17 cellular contexts compared by ENCODE assay signal in genomic region chr4:16229604-16230003, GRCh38.
"Had no signal": no experiment of that assay in that cellular context is flagged by ENCODE, and none has a peak within 500 bp of the region (broad histone marks: within the 10 kb centered on the region; RNA-seq: fewer than 3 reads in every experiment).

No MANE protein-coding gene starts in this region.

- H3K4me3 ChIP-seq: body of pancreas, esophagus squamous epithelium, suprapubic skin had no signal

- H3K36me3 ChIP-seq: esophagus squamous epithelium, suprapubic skin, WERI-Rb-1 had no signal

- H3K27ac Mint-ChIP-seq: effector memory CD8-positive, alpha-beta T cell; natural killer cell treated with Interleukin-12 subunit alpha and Interleukin-12 subunit beta and Interleukin-15 and Interleukin-18, amount 100 ng/mL, for 72 hours; progenitor cell of endocrine pancreas; T-helper 17 cell had no signal

- H3K27me3 ChIP-seq: body of pancreas, esophagus squamous epithelium, suprapubic skin had no signal

- H3K36me3 Mint-ChIP-seq: activated naive CD8-positive, alpha-beta T cell; natural killer cell treated with Interleukin-12 subunit alpha and Interleukin-12 subunit beta and Interleukin-15 and Interleukin-18, amount 100 ng/mL, for 72 hours had no signal

- H3K9me3 ChIP-seq: body of pancreas, esophagus squamous epithelium, suprapubic skin had no signal

- H3K9me3 Mint-ChIP-seq: effector memory CD8-positive, alpha-beta T cell; natural killer cell treated with Interleukin-12 subunit alpha and Interleukin-12 subunit beta and Interleukin-15 and Interleukin-18, amount 100 ng/mL, for 72 hours had no signal

- H3K27ac ChIP-seq: body of pancreas, esophagus squamous epithelium, suprapubic skin, WERI-Rb-1 had no signal

- H3K27me3 Mint-ChIP-seq: activated naive CD8-positive, alpha-beta T cell; effector memory CD8-positive, alpha-beta T cell; progenitor cell of endocrine pancreas; T-helper 17 cell had no signal

- ATAC-seq: body of pancreas; effector memory CD8-positive, alpha-beta T cell; natural killer cell treated with Interleukin-12 subunit alpha and Interleukin-12 subunit beta and Interleukin-15 and Interleukin-18, amount 100 ng/mL, for 72 hours; T-helper 17 cell had no signal

- DNase-seq: activated CD4-positive, alpha-beta T cell treated with anti-CD3 and anti-CD28 coated beads, Interleukin-2, amount 50 U/mL, for 4 hours; activated gamma-delta T cell; amygdala; body of pancreas; dermis blood vessel endothelial cell; effector memory CD8-positive, alpha-beta T cell; esophagus squamous epithelium; nucleus accumbens; stimulated activated CD4-positive, alpha-beta T cell treated with anti-CD3 and anti-CD28 coated beads, Interleukin-2, amount 100 ng/mL, for 24 hours; stimulated activated naive CD4-positive, alpha-beta T cell treated with Interleukin-2 at 50 U/mL for 16 hours; T-helper 17 cell; trophoblast cell; WERI-Rb-1 had no signal

- H3K4me3 Mint-ChIP-seq: effector memory CD8-positive, alpha-beta T cell; natural killer cell treated with Interleukin-12 subunit alpha and Interleukin-12 subunit beta and Interleukin-15 and Interleukin-18, amount 100 ng/mL, for 72 hours; T-helper 17 cell had no signal
